ENCODE assay signal across 2 cellular contexts in genomic region chr10:70399177-70399576, GRCh38.
TF ChIP-seq lines count a peak whose summit lies in the region.

No MANE protein-coding gene starts in this region.

TF ChIP-seq in HEK293, 187 proteins besides CTCF, POLR2A, EP300 and RAD21:
- peak; percentile 10; the same call in 1 of the 2 replicates for TF ChIP-seq ZNF560 (tag by site-specific recombination; IDR thresholded peaks at IDR 0.05; ENCODE audit: borderline replicate concordance)
- peak; percentile 52; the same call in 1 of the 2 replicates for TF ChIP-seq ZNF394 (tag by site-specific recombination; IDR thresholded peaks at IDR 0.05; ENCODE audit: borderline replicate concordance)
- no peak for TF ChIP-seq ZFP37 (tag by site-specific recombination; IDR thresholded peaks at IDR 0.05)
- 0 out of 2 replicates have a peak, but pooled peaks have one; percentile 33 for TF ChIP-seq ZNF623 (tag by site-specific recombination; IDR thresholded peaks at IDR 0.05)
- no peak for TF ChIP-seq BCL11A (tag by site-specific recombination; IDR thresholded peaks at IDR 0.05; ENCODE audit: low read depth)
- no peak for TF ChIP-seq ZBTB49 (tag by site-specific recombination; IDR thresholded peaks at IDR 0.05; ENCODE audit: low read depth)
- TF ChIP-seq GLI4 (tag by site-specific recombination; IDR thresholded peaks at IDR 0.05): no peak

TF ChIP-seq in K562, 482 proteins besides CTCF, POLR2A, EP300 and RAD21:
- TF ChIP-seq ZC3H11A (IDR thresholded peaks at IDR 0.05; ENCODE audit: low read depth, low read length): peak; percentile 68; the same call in 1 of the 2 replicates
- TF ChIP-seq HDAC2 (IDR thresholded peaks at IDR 0.05): no peak
